11 cellular contexts compared by ENCODE assay signal in genomic region chr1:178867670-178868069, GRCh38. TPM values are rescaled to one million over a fixed set of nuclear protein-coding genes. Genes with fewer than 3 reads are reported as not detected.
DNase-seq lines count a peak whose midpoint lies in the region; ATAC-seq and TF ChIP-seq lines count a peak whose summit lies in the region.
"Had no signal": no experiment of that assay in that cellular context is flagged by ENCODE, and none has a peak within 500 bp of the region (broad histone marks: within the 10 kb centered on the region; RNA-seq: fewer than 3 reads in every experiment).

No MANE protein-coding gene starts in this region.

- peak overlapping the region; percentile 16 to 27 for H3K27ac ChIP-seq in breast epithelium
- no peak overlapping the region for H3K27ac ChIP-seq in mammary epithelial cell (ENCODE audit: insufficient read depth, low read depth, low read length)
- H3K27ac ChIP-seq in colonic mucosa = peak overlapping the region; percentile 58
- H3K27ac ChIP-seq in urinary bladder (ENCODE audit: low read depth) = no peak overlapping the region

- 97% methylated on average over 5 of the region's 5 CpGs for WGBS in mammary epithelial cell (ENCODE audit: low coverage, missing lambda C conversion rate)
- 50% methylated on average over 5 of the region's 5 CpGs for WGBS in urinary bladder

- H3K4me3 ChIP-seq in breast epithelium (peak overlapping the region; percentile 15 to 45 (median 35)), mammary epithelial cell (replicated peaks in 1 of 3; ENCODE audit: insufficient read depth in 1 of 3, low read depth in 2 of 3, low read length in 3 of 3) (no peak overlapping the region), colonic mucosa (peak overlapping the region; percentile 6), urinary bladder (ENCODE audit: low read depth, low read length) (peak overlapping the region; percentile 18)

- H3K9me3 ChIP-seq in breast epithelium (no peaks in the 10 kb centered on the region), mammary epithelial cell (replicated peaks; ENCODE audit: insufficient read depth, low read length) (no peaks in the 10 kb centered on the region), colonic mucosa (no peaks in the 10 kb centered on the region)

- H4K20me1 ChIP-seq in mammary epithelial cell (ENCODE audit: insufficient read depth, low read length) = no peaks in the 10 kb centered on the region

- BruUV-seq in mammary epithelial cell (replicated peaks; lab: Mats Ljungman, UMichigan) = no TSS peak

- TF ChIP-seq POLR2A in breast epithelium (IDR thresholded peaks at IDR 0.05) = no peak

- H3K36me3 ChIP-seq in breast epithelium (no peaks in the 10 kb centered on the region), mammary epithelial cell (ENCODE audit: insufficient read depth, low read length) (no peaks in the 10 kb centered on the region), colonic mucosa (no peaks in the 10 kb centered on the region), urinary bladder (ENCODE audit: insufficient read depth) (no peaks in the 10 kb centered on the region)

- H2AFZ ChIP-seq in mammary epithelial cell (ENCODE audit: low read depth, low read length) = no peak overlapping the region

- H3K79me2 ChIP-seq in mammary epithelial cell (ENCODE audit: insufficient read depth, low read length) = no peaks in the 10 kb centered on the region

- TF ChIP-seq CTCF in breast epithelium (IDR thresholded peaks at IDR 0.05) (no peak), mammary epithelial cell (conservative IDR thresholded peaks at IDR 0.05 in 1 of 2, IDR thresholded peaks at IDR 0.05 in 1 of 2; ENCODE audit: extremely low read depth in 1 of 2, insufficient read depth in 1 of 2, low read depth in 1 of 2, low read length in 2 of 2) (no peak), colonic mucosa (IDR thresholded peaks at IDR 0.05) (no peak), omental fat pad (IDR thresholded peaks at IDR 0.05) (no peak)

- dilution Hi-C loops in mammary epithelial cell (cut with HindIII; ENCODE audit: low sequenced_read_pairs) = no loop called here

- ATAC-seq in HG02571 (IDR thresholded peaks at IDR 0.05; ENCODE audit: unreplicated experiment) = no peak
- no peak for ATAC-seq in omental fat pad (ENCODE audit: low FRiP score)
- ATAC-seq: SK-N-SH treated with all-trans-retinoic acid at 6 μM for 48 hours had no signal

- intact Hi-C loops in breast epithelium (cut with DNase I; ENCODE audit: low total_unique reads) (no loop called here), mammary epithelial cell (cut with micrococcal nuclease) (no loop called here), colonic mucosa (cut with DNase I) (no loop called here)

- H3K27me3 ChIP-seq in breast epithelium (no peaks in the 10 kb centered on the region), mammary epithelial cell (ENCODE audit: insufficient read depth, low read length) (no peaks in the 10 kb centered on the region), colonic mucosa (no peaks in the 10 kb centered on the region)

- H3K4me2 ChIP-seq in mammary epithelial cell (ENCODE audit: insufficient read depth, low read depth, low read length) = no peak overlapping the region

- H3K4me1 ChIP-seq in breast epithelium (no peaks in the 10 kb centered on the region), mammary epithelial cell (ENCODE audit: insufficient read depth, low read length) (no peaks in the 10 kb centered on the region), colonic mucosa (peaks cover 3% of the 10 kb centered on the region), urinary bladder (ENCODE audit: insufficient read depth) (no peaks in the 10 kb centered on the region)

- DNase-seq in breast epithelium (ENCODE audit: low spot score in 2 of 2) = no peak
- no peak for DNase-seq in mammary epithelial cell
- DNase-seq in colonic mucosa = no peak
- DNase-seq in myocyte (ENCODE audit: low read depth) = peak; percentile 26
- no peak for DNase-seq in omental fat pad (ENCODE audit: low spot score)
- DNase-seq in GDM1 (lab: John Stamatoyannopoulos, UW) = no peak
- DNase-seq: ACHN, NCI-H1417 treated with DMSO at 0.1 percent for 48 hours had no signal

- CTCF ChIA-PET in mammary epithelial cell (lab: Charles Lee; ENCODE audit: low non-redundant PET) = no interaction called here

- H3K9ac ChIP-seq in mammary epithelial cell (ENCODE audit: insufficient read depth, low read length) (no peak overlapping the region), colonic mucosa (ENCODE audit: low read depth in 2 of 2, low read length in 2 of 2) (peak overlapping the region in 1 of 2 donors; percentile 0)

- in situ Hi-C loops in mammary epithelial cell (cut with MboI; ENCODE audit: low sequenced_read_pairs in 2 of 2) = no loop called here

RNA-seq across cellular contexts. Expression of gene ANGPTL1, which starts 3.2 kb away (rescaled TPM):
- 100 to 1,000 TPM in 1 of 3 donors, 10 to 100 TPM in 2; 25.2 to 137 (median 30.2) TPM for total RNA-seq in breast epithelium
- total RNA-seq in mammary epithelial cell = not detected
- not detected for polyA plus RNA-seq in mammary epithelial cell
- not detected for polyA minus RNA-seq in mammary epithelial cell
- 1 to 10 TPM; 2.8 to 5.7 TPM for total RNA-seq in colonic mucosa
- total RNA-seq in myocyte = 2.5 and 7.1 TPM in 2 replicates
- polyA plus RNA-seq in myocyte (2012) = 1.9 TPM
- total RNA-seq in urinary bladder = 47.5 TPM
- 89.2 TPM for polyA plus RNA-seq in urinary bladder
- 100 to 1,000 TPM in 2 of 4 donors, 10 to 100 TPM in 2; 26.1 to 154 (median 88.3) TPM for total RNA-seq in omental fat pad

Comparison
In these comparisons a context has a peak if more than half of its experiments do, and no peak if none do; other contexts are left out.
1. H3K27ac ChIP-seq: peak in breast epithelium (2 of 2) and colonic mucosa (single experiment); none in mammary epithelial cell (single experiment) and urinary bladder (single experiment).
2. H3K4me3 ChIP-seq: peak in breast epithelium (3 of 3), colonic mucosa (single experiment) and urinary bladder (single experiment); none in mammary epithelial cell (0 of 3).